ENCODE assay signal across 14 cellular contexts in genomic region chr6:22956029-22956715, GRCh38.
DNase-seq lines count a peak whose midpoint lies in the region; ATAC-seq, FAIRE-seq and TF ChIP-seq lines count a peak whose summit lies in the region.
"Had no signal": no experiment of that assay in that cellular context is flagged by ENCODE, and none has a peak within 500 bp of the region (broad histone marks: within the 10 kb centered on the region; RNA-seq: fewer than 3 reads in every experiment).

No MANE protein-coding gene starts in this region.

- H3K27me3 ChIP-seq in left ventricle myocardium inferior (ENCODE audit: low read depth) (no peaks in the 10 kb centered on the region), right atrium auricular region (no peaks in the 10 kb centered on the region)
- H3K27me3 ChIP-seq: breast epithelium, testis had no signal

- peaks cover 17% of the 10 kb centered on the region for H3K9me3 Mint-ChIP-seq in MCF 10A (ENCODE audit: unreplicated experiment)

- H3K9me3 ChIP-seq in left ventricle myocardium inferior (replicated peaks) (peaks cover 6% of the 10 kb centered on the region), right atrium auricular region (no peaks in the 10 kb centered on the region), kidney (ENCODE audit: control insufficient read depth in 1 of 2, low read length in 2 of 2) (no peaks in the 10 kb centered on the region)
- H3K9me3 ChIP-seq: breast epithelium, testis had no signal

- intact Hi-C loops in left ventricle myocardium inferior (cut with micrococcal nuclease) (no loop called here), kidney (cut with DNase I) (no loop called here), MCF 10A (cut with micrococcal nuclease) (no loop called here)

- H3K4me1 Mint-ChIP-seq in MCF 10A (ENCODE audit: insufficient read depth, unreplicated experiment): peaks cover 6% of the 10 kb centered on the region

- H3K4me1 ChIP-seq in left ventricle myocardium inferior (peaks cover 24% of the 10 kb centered on the region), right atrium auricular region (peaks cover 0 to 10% of the 10 kb centered on the region in 2 donors), kidney (ENCODE audit: control insufficient read depth in 1 of 2, insufficient read depth in 1 of 2, low read depth in 1 of 2, low read length in 2 of 2) (peaks cover 6 to 11% of the 10 kb centered on the region in 2 donors)
- H3K4me1 ChIP-seq: breast epithelium had no signal

- no peaks in the 10 kb centered on the region for H3K36me3 Mint-ChIP-seq in MCF 10A (ENCODE audit: insufficient read depth, unreplicated experiment)

- no peaks in the 10 kb centered on the region for H3K36me3 ChIP-seq in left ventricle myocardium inferior
- H3K36me3 ChIP-seq in right atrium auricular region: no peaks in the 10 kb centered on the region
- H3K36me3 ChIP-seq in kidney (ENCODE audit: control insufficient read depth in 1 of 2, insufficient read depth in 2 of 2, low read length in 2 of 2): no peaks in the 10 kb centered on the region
- H3K36me3 ChIP-seq: breast epithelium had no signal

- TF ChIP-seq CTCF in left ventricle myocardium inferior (IDR thresholded peaks at IDR 0.05; ENCODE audit: borderline replicate concordance): peak; percentile 24
- no peak for TF ChIP-seq CTCF in right atrium auricular region (IDR thresholded peaks at IDR 0.05)
- TF ChIP-seq CTCF in kidney (IDR thresholded peaks at IDR 0.05; ENCODE audit: borderline replicate concordance, extremely low read depth, insufficient read depth): no peak
- no peak for TF ChIP-seq CTCF in MCF 10A (IDR thresholded peaks at IDR 0.05; ENCODE audit: unreplicated experiment)

- H3K27ac Mint-ChIP-seq in MCF 10A (ENCODE audit: low read depth, unreplicated experiment): no peak overlapping the region

- POLR2A ChIA-PET in MCF 10A (lab: Yijun Ruan, JAX): interaction anchor here (0.5 to 1.4 kb wide), 4 partner anchors 10 to 460 kb away, joined by 3 to 4 read pairs (median 3); no protein-coding TSS in a partner anchor

- no peaks in the 10 kb centered on the region for H3K27me3 Mint-ChIP-seq in MCF 10A (ENCODE audit: insufficient read depth, unreplicated experiment)
- H3K27me3 Mint-ChIP-seq: effector memory CD8-positive, alpha-beta T cell had no signal

- H3K27ac ChIP-seq in left ventricle myocardium inferior (replicated peaks): no peak overlapping the region
- no peak overlapping the region for H3K27ac ChIP-seq in right atrium auricular region
- peak overlapping the region in 1 of 2 donors; percentile 8 for H3K27ac ChIP-seq in kidney (ENCODE audit: low read depth in 2 of 2, low read length in 2 of 2)
- H3K27ac ChIP-seq: breast epithelium, testis had no signal

- DNase-seq in left ventricle myocardium inferior: no peak
- DNase-seq in right atrium auricular region (ENCODE audit: low spot score): no peak
- DNase-seq in NCI-H2171 (lab: John Stamatoyannopoulos, UW): peak; percentile 57
- no peak for DNase-seq in kidney
- no peak for DNase-seq in SKM-1 treated with dmso at 0.1 percent for 144 hours (lab: John Stamatoyannopoulos, UW; ENCODE audit: unreplicated experiment)
- no peak for DNase-seq in SIG-M5 (lab: John Stamatoyannopoulos, UW)
- no peak for DNase-seq in MCF 10A (ENCODE audit: unreplicated experiment)
- DNase-seq: activated CD8-positive, alpha-beta memory T cell treated with anti-CD3 and anti-CD28 coated beads for 24 hours; activated naive CD4-positive, alpha-beta T cell treated with Interleukin-2 at 50 U/mL for 16 hours; effector memory CD8-positive, alpha-beta T cell; testis had no signal

- no peak overlapping the region for H3K4me3 ChIP-seq in left ventricle myocardium inferior
- H3K4me3 ChIP-seq in right atrium auricular region: no peak overlapping the region
- H3K4me3 ChIP-seq in kidney (ENCODE audit: low read length in 2 of 2): peak overlapping the region; percentile 7 to 41
- H3K4me3 ChIP-seq: breast epithelium, testis had no signal

- no TSS peak for BruUV-seq in MCF 10A (replicated peaks; lab: Mats Ljungman, UMichigan)

- no peak overlapping the region for H3K4me3 Mint-ChIP-seq in MCF 10A (ENCODE audit: unreplicated experiment)

- H3K9ac ChIP-seq in kidney (ENCODE audit: low read length in 2 of 2): peak overlapping the region in 1 of 2 donors; percentile 3

- FAIRE-seq in kidney (lab: Jason Lieb, UNC): peak; percentile 39
- FAIRE-seq: frontal cortex had no signal

- ATAC-seq in GM21786 (IDR thresholded peaks at IDR 0.05; ENCODE audit: unreplicated experiment): no peak
- ATAC-seq: effector memory CD8-positive, alpha-beta T cell had no signal

- CTCF ChIA-PET in MCF 10A (lab: Yijun Ruan, JAX): interaction anchor here (0.6 to 1.4 kb wide), 3 partner anchors 11 to 459 kb away, joined by 3 to 4 read pairs (median 4); no protein-coding TSS in a partner anchor

Comparison
In these comparisons a context has a peak if more than half of its experiments do, and no peak if none do; other contexts are left out.
1. H3K4me3 ChIP-seq: peak in kidney (2 of 2); none in left ventricle myocardium inferior (single experiment) and right atrium auricular region (0 of 2).